In the genomic region with DNA sequence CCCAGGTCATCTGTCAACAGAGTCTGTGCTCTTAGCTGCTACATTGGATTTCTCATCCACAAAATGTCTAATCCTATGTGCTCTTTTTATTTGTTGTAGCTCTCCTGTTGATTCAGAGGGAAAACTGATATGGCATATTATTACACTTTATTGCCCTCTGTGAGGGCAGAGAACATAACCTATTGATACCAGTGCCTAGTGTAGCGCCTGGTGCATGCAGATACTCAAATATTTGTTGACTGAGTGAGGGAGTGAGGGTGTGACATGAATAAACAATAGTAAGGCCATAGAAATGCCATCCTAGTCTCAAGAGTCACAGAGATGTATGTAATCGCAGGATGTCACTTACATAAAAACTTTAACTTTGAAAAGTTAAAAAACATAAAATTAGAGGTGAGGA, we compare ENCODE assay signal across 26 cellular contexts.
A peak's percentile ranks its signal among the peaks of the same experiment; 100 is the strongest.
DNase-seq lines count a peak whose midpoint lies in the region; ATAC-seq and TF ChIP-seq lines count a peak whose summit lies in the region.
"Had no signal": no experiment of that assay in that cellular context is flagged by ENCODE, and none has a peak within 500 bp of the region (broad histone marks: within the 10 kb centered on the region; RNA-seq: fewer than 3 reads in every experiment).

No MANE protein-coding gene starts in this region.

- in situ Hi-C loops in transverse colon (cut with MboI; ENCODE audit: low pct_ligation_motif_present in 1 of 4, low pct_unique_long_range_greater_than_20kb in 1 of 4, low sequenced_read_pairs in 3 of 4): no loop called here

- no peak for TF ChIP-seq EP300 in transverse colon (IDR thresholded peaks at IDR 0.05; ENCODE audit: low read depth)

- ATAC-seq in PC-3: peak; percentile 74
- peak; percentile 42 for ATAC-seq in esophagus mucosa
- ATAC-seq in GM18867 (IDR thresholded peaks at IDR 0.05; ENCODE audit: unreplicated experiment): no peak
- ATAC-seq: activated T-helper 17 cell treated with anti-CD3 and anti-CD28 coated beads, Interleukin-2, amount 50 U/mL, for 72 hours; HepG2; Panc1; stimulated activated naive CD8-positive, alpha-beta T cell treated with anti-CD3 and anti-CD28 coated beads, Interleukin-15, amount 100 ng/mL, for 72 hours had no signal

- H3K4me1 ChIP-seq in PC-3 (ENCODE audit: insufficient read depth, low read length) (peaks cover 32% of the 10 kb centered on the region), transverse colon (peaks cover 9 to 63% (median 43%) of the 10 kb centered on the region in 4 donors), prostate gland (replicated peaks) (no peaks in the 10 kb centered on the region)
- H3K4me1 ChIP-seq: adrenal gland, spleen had no signal

- H3K9ac ChIP-seq in PC-3 (ENCODE audit: low read length): no peak overlapping the region
- H3K9ac ChIP-seq: parathyroid adenoma had no signal

- H3F3A ChIP-seq in PC-3 (ENCODE audit: low read length, unreplicated experiment): no peaks in the 10 kb centered on the region

- no peak overlapping the region; the same call in 1 of the 2 replicates for H3K4me2 ChIP-seq in PC-3 (ENCODE audit: low read length)

- H3K27me3 ChIP-seq in PC-3 (ENCODE audit: low read length): no peaks in the 10 kb centered on the region
- H3K27me3 ChIP-seq in transverse colon: no peaks in the 10 kb centered on the region
- H3K27me3 ChIP-seq in prostate gland (replicated peaks; ENCODE audit: insufficient read depth): no peaks in the 10 kb centered on the region
- H3K27me3 ChIP-seq: adrenal gland, right atrium auricular region had no signal

- H4K20me1 ChIP-seq in PC-3 (ENCODE audit: low read length): no peaks in the 10 kb centered on the region

- 44 to 47% methylated on average over 2 of the region's 2 CpGs for WGBS in transverse colon (ENCODE audit: low coverage in 1 of 2), 2 donors
- WGBS in prostate gland: 69% methylated on average over 2 of the region's 2 CpGs

- no peaks in the 10 kb centered on the region for H3K36me3 ChIP-seq in PC-3 (ENCODE audit: low read depth, low read length)
- H3K36me3 ChIP-seq in transverse colon: no peaks in the 10 kb centered on the region
- no peaks in the 10 kb centered on the region for H3K36me3 ChIP-seq in prostate gland
- H3K36me3 ChIP-seq: adrenal gland, right atrium auricular region, spleen had no signal

- POLR2A ChIA-PET in PC-3 (lab: Charles Lee; ENCODE audit: unreplicated experiment): no interaction called here

- no TSS peak for BruUV-seq in PC-3 (replicated peaks; lab: Mats Ljungman, UMichigan)

- H3K4me3 ChIP-seq in PC-3 (ENCODE audit: low read length) (no peak overlapping the region), transverse colon (no peak overlapping the region), prostate gland (no peak overlapping the region)
- H3K4me3 ChIP-seq: adrenal gland, right atrium auricular region, spleen had no signal

- H3K9me3 ChIP-seq in PC-3 (ENCODE audit: low read length) (no peaks in the 10 kb centered on the region), transverse colon (no peaks in the 10 kb centered on the region), prostate gland (no peaks in the 10 kb centered on the region)
- H3K9me3 ChIP-seq: adrenal gland, right atrium auricular region, spleen had no signal

- no peaks in the 10 kb centered on the region for H3K9me2 ChIP-seq in PC-3 (replicated peaks; ENCODE audit: low read length)

- no peaks in the 10 kb centered on the region for H3K79me2 ChIP-seq in PC-3 (ENCODE audit: low read length)
- H3K79me2 ChIP-seq: parathyroid adenoma had no signal

- peak; percentile 8 for DNase-seq in DMS53 treated with DMSO at 0.1 percent for 48 hours (lab: John Stamatoyannopoulos, UW; ENCODE audit: unreplicated experiment)
- peak; percentile 57 for DNase-seq in PC-3
- DNase-seq in transverse colon: peak; percentile 52
- no peak for DNase-seq in prostate gland (ENCODE audit: low spot score)
- DNase-seq in NCI-H1694 treated with DMSO at 0.1 percent for 48 hours (lab: John Stamatoyannopoulos, UW): no peak
- DNase-seq: activated CD4-positive, alpha-beta memory T cell treated with anti-CD3 and anti-CD28 coated beads, Interleukin-2, amount 10 ng/mL, durations not matched to agents 7 days and 5 days; activated naive CD4-positive, alpha-beta T cell treated with anti-CD3 and anti-CD28 coated beads, Interleukin-2, amount 10 ng/mL, durations not matched to agents 7 days and 5 days; adrenal gland; COR-L47; effector CD4-positive, alpha-beta T cell; HCEC 1CT; hippocampal formation; NCI-H1048; NCI-H187 treated with DMSO at 0.1 percent for 48 hours; NCI-H69; spleen; stimulated activated CD8-positive, alpha-beta memory T cell treated with anti-CD3 and anti-CD28 coated beads, Interleukin-4, amount 100 ng/mL, for 48 hours; stimulated activated naive CD8-positive, alpha-beta T cell treated with anti-CD3 and anti-CD28 coated beads, Interleukin-15, amount 100 ng/mL, for 72 hours; SW 1271 had no signal

- CTCF ChIA-PET in PC-3 (lab: Charles Lee): no interaction called here

- intact Hi-C loops in PC-3 (cut with micrococcal nuclease) (no loop called here), transverse colon (cut with DNase I; ENCODE audit: low total_unique reads) (no loop called here), prostate gland (cut with DNase I) (no loop called here)

- H3K27ac ChIP-seq in PC-3 (ENCODE audit: low read length): peak overlapping the region; percentile 2; the same call in 1 of the 2 replicates
- peak overlapping the region; percentile 66 to 74 (median 71) for H3K27ac ChIP-seq in transverse colon
- H3K27ac ChIP-seq in prostate gland: no peak overlapping the region
- H3K27ac ChIP-seq: adrenal gland, parathyroid adenoma, right atrium auricular region, spleen had no signal

- no peak for TF ChIP-seq CTCF in PC-3 (conservative IDR thresholded peaks at IDR 0.05; ENCODE audit: low read depth, low read length)
- TF ChIP-seq CTCF in transverse colon (IDR thresholded peaks at IDR 0.05): no peak
- TF ChIP-seq CTCF in prostate gland (IDR thresholded peaks at IDR 0.05): no peak

- no peak for TF ChIP-seq POLR2A in transverse colon (IDR thresholded peaks at IDR 0.05)
- TF ChIP-seq POLR2A in prostate gland (IDR thresholded peaks at IDR 0.05): no peak

- no peak overlapping the region for H2AFZ ChIP-seq in PC-3 (ENCODE audit: low read length)
- H2AFZ ChIP-seq: parathyroid adenoma had no signal

Comparison
In these comparisons a context has a peak if more than half of its experiments do, and no peak if none do; other contexts are left out.
1. DNase-seq: peak in DMS53 treated with DMSO at 0.1 percent for 48 hours (single experiment), PC-3 (single experiment) and transverse colon (single experiment); none in prostate gland (single experiment) and NCI-H1694 treated with DMSO at 0.1 percent for 48 hours (single experiment).
2. H3K27ac ChIP-seq: peak in PC-3 (single experiment) and transverse colon (4 of 4); none in prostate gland (0 of 2).